Comparison of ENCODE assay signal across 35 cellular contexts in genomic region chr2:82834893-82835292, GRCh38.
"Had no signal": no experiment of that assay in that cellular context is flagged by ENCODE, and none has a peak within 500 bp of the region (broad histone marks: within the 10 kb centered on the region; RNA-seq: fewer than 3 reads in every experiment).

No MANE protein-coding gene starts in this region.

- H3K36me3 ChIP-seq: MG63 had no signal

- H3K4me3 ChIP-seq: MG63 had no signal

- DNase-seq: Karpas-422, Kasumi-1, MG63, MM.1S, MV-4-11, NCI-H1048, NCI-H1092, NCI-H1092 treated with DMSO at 0.1 percent for 48 hours, NCI-H1105, NCI-H1105 treated with DMSO at 0.1 percent for 48 hours, NCI-H1417, NCI-H1417 treated with DMSO at 0.1 percent for 48 hours, NCI-H1436, NCI-H1436 treated with DMSO at 0.1 percent for 48 hours, NCI-H146, NCI-H1694, NCI-H1694 treated with DMSO at 0.1 percent for 48 hours, NCI-H187, NCI-H187 treated with DMSO at 0.1 percent for 48 hours, NCI-H1930, NCI-H2029, NCI-H2029 treated with DMSO at 0.1 percent for 48 hours, NCI-H2081, NCI-H2081 treated with DMSO at 0.1 percent for 48 hours, NCI-H2107, NCI-H2171, NCI-H2171 treated with DMSO at 0.1 percent for 48 hours, NCI-H2227 treated with DMSO at 0.1 percent for 48 hours, NCI-H226, NCI-H345, NCI-H446, NCI-H446 treated with DMSO at 0.1 percent for 48 hours, NCI-H510A, NCI-H510A treated with DMSO at 0.1 percent for 48 hours, NCI-H524 had no signal

- H3K9me3 ChIP-seq: MG63 had no signal
